In genomic region chr20:973785-974194, GRCh38 we compare ENCODE assay signal across 8 cellular contexts. TPM values are rescaled to one million over a fixed set of nuclear protein-coding genes. Genes with fewer than 3 reads are reported as not detected.
A peak's percentile ranks its signal among the peaks of the same experiment; 100 is the strongest.
DNase-seq lines count a peak whose midpoint lies in the region; ATAC-seq and TF ChIP-seq lines count a peak whose summit lies in the region.

No MANE protein-coding gene starts in this region.

- H3K4me2 ChIP-seq in neural progenitor cell: no peak overlapping the region

- H3K4me1 ChIP-seq in neural progenitor cell: no peaks in the 10 kb centered on the region

- no peak overlapping the region for H3K27ac ChIP-seq in neural progenitor cell

- ATAC-seq in HG03095 (IDR thresholded peaks at IDR 0.05; ENCODE audit: unreplicated experiment): peak; percentile 65
- ATAC-seq in GM18520 (IDR thresholded peaks at IDR 0.05; ENCODE audit: unreplicated experiment): no peak

- in situ Hi-C loops in SK-MEL-5 (cut with HindIII; ENCODE audit: low pct_unique_long_range_greater_than_20kb, low sequenced_read_pairs): no loop called here

- peak; percentile 81 for DNase-seq in activated CD4-positive, alpha-beta T cell treated with anti-CD3 and anti-CD28 coated beads, Interleukin-2, amount 10 ng/mL, durations not matched to agents 24 days and 14 days
- no peak for DNase-seq in activated CD4-positive, alpha-beta T cell treated with anti-CD3 and anti-CD28 coated beads for 1 hour
- DNase-seq in SK-MEL-5 (ENCODE audit: low read depth, low spot score) (peak; percentile 80), dermis blood vessel endothelial cell (peak; percentile 22), neural progenitor cell (ENCODE audit: low spot score) (peak; percentile 52), posterior vena cava (ENCODE audit: low spot score) (no peak)

- H3K27ac Mint-ChIP-seq in activated CD4-positive, alpha-beta T cell treated with anti-CD3 and anti-CD28 coated beads, Interleukin-2, amount 10 ng/mL, durations not matched to agents 24 days and 14 days: no peak overlapping the region
- no peak overlapping the region for H3K27ac Mint-ChIP-seq in neural progenitor cell

- no peaks in the 10 kb centered on the region for H3K9me3 ChIP-seq in neural progenitor cell (ENCODE audit: low read depth)

- no peaks in the 10 kb centered on the region for H3K36me3 ChIP-seq in neural progenitor cell

- no peaks in the 10 kb centered on the region for H3K9me3 Mint-ChIP-seq in activated CD4-positive, alpha-beta T cell treated with anti-CD3 and anti-CD28 coated beads, Interleukin-2, amount 10 ng/mL, durations not matched to agents 24 days and 14 days
- H3K9me3 Mint-ChIP-seq in neural progenitor cell: no peaks in the 10 kb centered on the region

- no peaks in the 10 kb centered on the region for H3K79me2 ChIP-seq in neural progenitor cell (ENCODE audit: low read depth)

- peak; percentile 60 for TF ChIP-seq CTCF in neural progenitor cell (IDR thresholded peaks at IDR 0.05)

- intact Hi-C loops in activated CD4-positive, alpha-beta T cell treated with anti-CD3 and anti-CD28 coated beads, Interleukin-2, amount 10 ng/mL, durations not matched to agents 24 days and 14 days (cut with micrococcal nuclease): loop anchor here (1.0 to 10.0 kb wide), 3 partner anchors 141 to 241 kb away; partner anchors contain the start of gene PSMF1
- intact Hi-C loops in posterior vena cava (cut with DNase I): no loop called here

- no peak overlapping the region for H3K4me3 ChIP-seq in neural progenitor cell

- H3K9ac ChIP-seq in neural progenitor cell: no peak overlapping the region

- H3K27me3 ChIP-seq in neural progenitor cell: no peaks in the 10 kb centered on the region

- H4K20me1 ChIP-seq in neural progenitor cell (ENCODE audit: low read depth): no peaks in the 10 kb centered on the region

- no peaks in the 10 kb centered on the region for H3K36me3 Mint-ChIP-seq in activated CD4-positive, alpha-beta T cell treated with anti-CD3 and anti-CD28 coated beads, Interleukin-2, amount 10 ng/mL, durations not matched to agents 24 days and 14 days (ENCODE audit: low read depth)
- H3K36me3 Mint-ChIP-seq in neural progenitor cell: no peaks in the 10 kb centered on the region

- H3K4me3 Mint-ChIP-seq in activated CD4-positive, alpha-beta T cell treated with anti-CD3 and anti-CD28 coated beads, Interleukin-2, amount 10 ng/mL, durations not matched to agents 24 days and 14 days: no peak overlapping the region
- no peak overlapping the region for H3K4me3 Mint-ChIP-seq in neural progenitor cell

- H2AFZ ChIP-seq in neural progenitor cell (replicated peaks): peak overlapping the region; percentile 48

- peaks cover 3% of the 10 kb centered on the region for H3K27me3 Mint-ChIP-seq in activated CD4-positive, alpha-beta T cell treated with anti-CD3 and anti-CD28 coated beads, Interleukin-2, amount 10 ng/mL, durations not matched to agents 24 days and 14 days
- H3K27me3 Mint-ChIP-seq in neural progenitor cell (ENCODE audit: insufficient read depth, low read depth): peaks cover 16% of the 10 kb centered on the region

- no peaks in the 10 kb centered on the region for H3F3A ChIP-seq in neural progenitor cell (ENCODE audit: low read depth)

- H3K4me1 Mint-ChIP-seq in activated CD4-positive, alpha-beta T cell treated with anti-CD3 and anti-CD28 coated beads, Interleukin-2, amount 10 ng/mL, durations not matched to agents 24 days and 14 days: peaks cover 2% of the 10 kb centered on the region
- H3K4me1 Mint-ChIP-seq in neural progenitor cell: no peaks in the 10 kb centered on the region

RNA-seq across cellular contexts. Expression of gene RSPO4, which starts 28.3 kb away (rescaled TPM):
- total RNA-seq in activated CD4-positive, alpha-beta T cell treated with anti-CD3 and anti-CD28 coated beads, Interleukin-2, amount 10 ng/mL, durations not matched to agents 24 days and 14 days: not detected in 2 replicates
- 0.24 TPM in 1 of 2 replicates, not detected in the other for total RNA-seq in SK-MEL-5 (2014; rRNA removed; shearing (Covaris generic))
- 1.3 and 3.9 TPM in 2 replicates for polyA plus RNA-seq in SK-MEL-5 (2015; cell fraction: cytosol; rRNA removed)
- polyA plus RNA-seq in SK-MEL-5 (2015; cell fraction: nucleus; rRNA removed): 1.9 TPM in 1 of 2 replicates, not detected in the other
- not detected in 2 replicates for total RNA-seq in dermis blood vessel endothelial cell
- 0.26 and 1.0 TPM in 2 replicates for total RNA-seq in neural progenitor cell (ENCODE audit: low replicate concordance)
- total RNA-seq in posterior vena cava: under 1 TPM in 1 of 2 donors, not detected in 1; 0.24 TPM

RNA-seq across cellular contexts. Expression of gene ANGPT4, which starts 57.7 kb away (rescaled TPM):
- total RNA-seq in activated CD4-positive, alpha-beta T cell treated with anti-CD3 and anti-CD28 coated beads, Interleukin-2, amount 10 ng/mL, durations not matched to agents 24 days and 14 days: not detected in 2 replicates
- not detected in 2 replicates for total RNA-seq in SK-MEL-5 (2014; rRNA removed; shearing (Covaris generic))
- not detected in 2 replicates for polyA plus RNA-seq in SK-MEL-5 (2015; cell fraction: cytosol; rRNA removed)
- polyA plus RNA-seq in SK-MEL-5 (2015; cell fraction: nucleus; rRNA removed): not detected in 2 replicates
- total RNA-seq in dermis blood vessel endothelial cell (not detected in 2 replicates), neural progenitor cell (ENCODE audit: low replicate concordance) (0.06 and 0.19 TPM in 2 replicates), posterior vena cava (1 to 10 TPM in 1 of 2 donors, under 1 TPM in 1; 0.24 to 1.1 TPM)

Comparison
In these comparisons a context has a peak if more than half of its experiments do, and no peak if none do; other contexts are left out.
1. DNase-seq: peak in activated CD4-positive, alpha-beta T cell treated with anti-CD3 and anti-CD28 coated beads, Interleukin-2, amount 10 ng/mL, durations not matched to agents 24 days and 14 days (single experiment), SK-MEL-5 (single experiment), dermis blood vessel endothelial cell (single experiment) and neural progenitor cell (single experiment); none in activated CD4-positive, alpha-beta T cell treated with anti-CD3 and anti-CD28 coated beads for 1 hour (single experiment) and posterior vena cava (single experiment).